12 cellular contexts compared by ENCODE assay signal in the genomic region with DNA sequence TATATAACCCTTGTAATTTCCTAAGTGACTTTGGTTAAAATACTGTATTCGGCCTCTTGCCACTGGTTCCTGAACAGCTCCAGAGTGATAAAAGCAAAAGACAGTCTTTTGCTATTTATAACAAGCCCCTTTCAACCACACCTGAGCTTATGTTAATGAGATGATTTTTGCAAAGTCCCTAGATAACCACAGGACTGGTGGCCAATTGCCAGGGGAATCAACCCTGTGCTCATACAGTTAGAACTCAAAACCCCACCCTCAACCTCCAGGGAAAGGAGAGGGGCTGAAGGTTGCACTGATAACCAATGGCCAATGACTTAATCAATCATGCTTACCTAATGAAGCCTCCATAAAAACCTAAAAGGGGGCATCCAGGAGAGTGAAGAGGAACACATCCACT.
DNase-seq lines count a peak whose midpoint lies in the region; ATAC-seq, FAIRE-seq and TF ChIP-seq lines count a peak whose summit lies in the region.
"Had no signal": no experiment of that assay in that cellular context is flagged by ENCODE, and none has a peak within 500 bp of the region (broad histone marks: within the 10 kb centered on the region; RNA-seq: fewer than 3 reads in every experiment).

No MANE protein-coding gene starts in this region.

- H3K36me3 Mint-ChIP-seq in activated naive CD8-positive, alpha-beta T cell = peaks cover 11% of the 10 kb centered on the region

- WGBS in pancreas, 2 donors = 79 to 100% methylated on average over 1 of the region's 1 CpG

- no peaks in the 10 kb centered on the region for H3K27me3 Mint-ChIP-seq in activated naive CD8-positive, alpha-beta T cell

- peak overlapping the region in 3 of 4 donors; percentile 11 to 86 (median 83) for H3K27ac ChIP-seq in pancreas
- H3K27ac ChIP-seq: coronary artery had no signal

- no peak for FAIRE-seq in pancreas (lab: Jason Lieb, UNC)
- FAIRE-seq: A204.1, H54 had no signal

- no peak overlapping the region for H3K4me3 ChIP-seq in pancreas
- H3K4me3 ChIP-seq: coronary artery had no signal

- no peaks in the 10 kb centered on the region for H3K36me3 ChIP-seq in pancreas

- ATAC-seq in HG02588 (IDR thresholded peaks at IDR 0.05; ENCODE audit: unreplicated experiment) (peak; percentile 59), pancreas (peak in 3 of 4 donors; percentile 4 to 6 (median 5)), GM21576 (IDR thresholded peaks at IDR 0.05; ENCODE audit: unreplicated experiment) (no peak)

- TF ChIP-seq CTCF in pancreas (IDR thresholded peaks at IDR 0.05) = no peak

- intact Hi-C loops in pancreas (cut with DNase I) = no loop called here

- H3K27me3 ChIP-seq in pancreas = no peaks in the 10 kb centered on the region

- no peaks in the 10 kb centered on the region for H3K9me3 Mint-ChIP-seq in activated naive CD8-positive, alpha-beta T cell (ENCODE audit: low read depth)

- DNase-seq in activated CD4-positive, alpha-beta T cell treated with anti-CD3 and anti-CD28 coated beads for 48 hours = peak; percentile 61
- DNase-seq in activated CD4-positive, alpha-beta T cell treated with anti-CD3 and anti-CD28 coated beads, Interleukin-2, amount 50 U/mL, for 4 hours = no peak
- DNase-seq in pancreas = no peak
- no peak for DNase-seq in putamen (ENCODE audit: low spot score)
- DNase-seq in NOMO-1 treated with DMSO at 0.1 percent for 48 hours (lab: John Stamatoyannopoulos, UW; ENCODE audit: unreplicated experiment) = no peak
- DNase-seq: kidney glomerular epithelial cell had no signal

- peak overlapping the region; percentile 52 for H3K4me3 Mint-ChIP-seq in activated naive CD8-positive, alpha-beta T cell

- H3K27ac Mint-ChIP-seq in activated naive CD8-positive, alpha-beta T cell = peak overlapping the region; percentile 81

- H3K4me1 ChIP-seq in pancreas = peaks cover 26 to 43% (median 33%) of the 10 kb centered on the region in 3 donors

- H3K4me1 Mint-ChIP-seq in activated naive CD8-positive, alpha-beta T cell (ENCODE audit: low read depth) = peaks cover 61% of the 10 kb centered on the region

- no peaks in the 10 kb centered on the region for H3K9me3 ChIP-seq in pancreas
